In the genomic region with DNA sequence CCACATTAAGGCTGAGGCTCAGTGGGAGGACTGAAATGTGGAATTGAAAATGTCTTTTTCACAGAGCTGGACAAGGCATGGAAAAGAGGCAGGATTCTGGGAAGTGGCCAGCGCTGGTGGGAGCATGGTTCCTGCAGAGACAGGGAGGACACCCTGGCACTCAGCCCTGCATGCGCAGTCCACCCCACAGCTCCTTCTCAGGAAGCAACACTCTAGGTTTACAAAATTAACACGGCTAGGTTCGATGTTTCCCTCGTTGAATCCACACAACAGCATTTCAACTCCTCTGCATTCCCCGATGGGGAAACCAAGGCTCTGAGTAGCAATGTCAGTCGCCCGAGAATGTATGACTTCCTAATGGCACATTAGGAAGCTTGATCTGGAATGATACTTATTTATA, we compare ENCODE assay signal across 31 cellular contexts.
DNase-seq lines count a peak whose midpoint lies in the region; ATAC-seq and TF ChIP-seq lines count a peak whose summit lies in the region.
"Had no signal": no experiment of that assay in that cellular context is flagged by ENCODE, and none has a peak within 500 bp of the region (broad histone marks: within the 10 kb centered on the region; RNA-seq: fewer than 3 reads in every experiment).

No MANE protein-coding gene starts in this region.

- peaks cover 2% of the 10 kb centered on the region for H3K27me3 Mint-ChIP-seq in endodermal cell (ENCODE audit: insufficient read depth)

- H3K27ac ChIP-seq in endodermal cell (ENCODE audit: low read depth, low read length), result no peak overlapping the region
- H3K27ac ChIP-seq: Peyer's patch, tibial artery had no signal

- no peaks in the 10 kb centered on the region for H3K9me3 ChIP-seq in endodermal cell (ENCODE audit: control insufficient read depth, low read length)
- H3K9me3 ChIP-seq: Peyer's patch, tibial artery had no signal

- no peaks in the 10 kb centered on the region for H3K27me3 ChIP-seq in endodermal cell (ENCODE audit: control insufficient read depth, insufficient read depth, low read length, poor library complexity, severe bottlenecking)
- H3K27me3 ChIP-seq: Peyer's patch had no signal

- no peak for TF ChIP-seq CTCF in endodermal cell (conservative IDR thresholded peaks at IDR 0.05)

- peak; percentile 8 for DNase-seq in activated effector memory CD4-positive, alpha-beta T cell treated with anti-CD3 and anti-CD28 coated beads, Interleukin-2, amount 50 U/mL, for 16 hours
- DNase-seq in activated effector memory CD4-positive, alpha-beta T cell treated with Interleukin-2 at 50 U/mL for 16 hours, result no peak
- DNase-seq in endodermal cell, result peak; percentile 20
- DNase-seq in inferior parietal cortex (ENCODE audit: extremely low spot score), result peak; percentile 34
- peak; percentile 28 for DNase-seq in superior temporal gyrus (ENCODE audit: extremely low spot score)
- DNase-seq in stimulated activated CD4-positive, alpha-beta T cell treated with anti-CD3 and anti-CD28 coated beads, Interleukin-12 subunit alpha, Interleukin-12 subunit beta, amount 100 ng/mL, for 4 hours, result no peak
- DNase-seq: activated CD4-positive, alpha-beta memory T cell treated with anti-CD3 and anti-CD28 coated beads for 36 hours; activated CD4-positive, alpha-beta T cell treated with anti-CD3 and anti-CD28 coated beads for 1 hour; activated CD8-positive, alpha-beta memory T cell treated with anti-CD3 and anti-CD28 coated beads, Interleukin-2, amount 50 U/mL, for 48 hours; activated naive CD4-positive, alpha-beta T cell treated with anti-CD3 and anti-CD28 coated beads, Interleukin-2, amount 50 U/mL, for 16 hours; amniotic stem cell; CD4-positive, CD25-positive, alpha-beta regulatory T cell; effector CD8-positive, alpha-beta T cell; erythroblast; NCI-H1417 treated with DMSO at 0.1 percent for 48 hours; NCI-H2029 treated with DMSO at 0.1 percent for 48 hours; NCI-H526; nephron progenitor cell; SIG-M5; stimulated activated CD8-positive, alpha-beta memory T cell treated with anti-CD3 and anti-CD28 coated beads, Interleukin-4, amount 100 ng/mL, for 48 hours; stimulated activated naive CD8-positive, alpha-beta T cell treated with anti-CD3 and anti-CD28 coated beads, Interleukin-15, amount 100 ng/mL, for 72 hours had no signal

- no peak overlapping the region for H3K27ac Mint-ChIP-seq in endodermal cell
- H3K27ac Mint-ChIP-seq: activated CD4-positive, alpha-beta memory T cell treated with anti-CD3 and anti-CD28 coated beads for 36 hours; activated T-helper 1 cell treated with anti-CD3 and anti-CD28 coated beads, Interleukin-12 subunit alpha, Interleukin-12 subunit beta, Interleukin-2, Interleukin-4 antibody, amounts not matched to agents 30 ng/mL and 10 ng/mL and 1 ng/mL, durations not matched to agents 14 hours and 24 hours and 36 hours; brain; CD4-positive, CD25-positive, alpha-beta regulatory T cell; nephron progenitor cell; stimulated activated naive CD8-positive, alpha-beta T cell treated with anti-CD3 and anti-CD28 coated beads, Interleukin-15, amount 100 ng/mL, for 72 hours; T-helper 2 cell treated with Interferon-gamma antibody and Interleukin-4, amounts not matched to agents 5 μg/mL and 100 μg/mL, for 36 hours had no signal

- H3K4me1 Mint-ChIP-seq in endodermal cell, result peaks cover 2% of the 10 kb centered on the region
- H3K4me1 Mint-ChIP-seq: brain; CD4-positive, CD25-positive, alpha-beta regulatory T cell; nephron progenitor cell; stimulated activated naive CD8-positive, alpha-beta T cell treated with anti-CD3 and anti-CD28 coated beads, Interleukin-15, amount 100 ng/mL, for 72 hours had no signal

- H3K36me3 ChIP-seq in endodermal cell (ENCODE audit: control insufficient read depth, insufficient read depth, low read length), result no peaks in the 10 kb centered on the region
- H3K36me3 ChIP-seq: Peyer's patch, tibial artery had no signal

- H3K4me3 Mint-ChIP-seq in endodermal cell, result no peak overlapping the region
- H3K4me3 Mint-ChIP-seq: activated CD4-positive, alpha-beta memory T cell treated with anti-CD3 and anti-CD28 coated beads for 36 hours; activated T-helper 1 cell treated with anti-CD3 and anti-CD28 coated beads, Interleukin-12 subunit alpha, Interleukin-12 subunit beta, Interleukin-2, Interleukin-4 antibody, amounts not matched to agents 30 ng/mL and 10 ng/mL and 1 ng/mL, durations not matched to agents 14 hours and 24 hours and 36 hours; brain; CD4-positive, CD25-positive, alpha-beta regulatory T cell; nephron progenitor cell; stimulated activated naive CD8-positive, alpha-beta T cell treated with anti-CD3 and anti-CD28 coated beads, Interleukin-15, amount 100 ng/mL, for 72 hours; T-helper 2 cell treated with Interferon-gamma antibody and Interleukin-4, amounts not matched to agents 5 μg/mL and 100 μg/mL, for 36 hours had no signal

- no peak for ATAC-seq in HG02970 (IDR thresholded peaks at IDR 0.05; ENCODE audit: low FRiP score, unreplicated experiment)
- no peak for ATAC-seq in GM18867 (IDR thresholded peaks at IDR 0.05; ENCODE audit: unreplicated experiment)
- ATAC-seq: HCT116; HepG2; stimulated activated naive CD8-positive, alpha-beta T cell treated with anti-CD3 and anti-CD28 coated beads, Interleukin-15, amount 100 ng/mL, for 72 hours had no signal

- H3K9me3 Mint-ChIP-seq in endodermal cell, result no peaks in the 10 kb centered on the region
- H3K9me3 Mint-ChIP-seq: activated CD4-positive, alpha-beta memory T cell treated with anti-CD3 and anti-CD28 coated beads for 36 hours; activated T-helper 1 cell treated with anti-CD3 and anti-CD28 coated beads, Interleukin-12 subunit alpha, Interleukin-12 subunit beta, Interleukin-2, Interleukin-4 antibody, amounts not matched to agents 30 ng/mL and 10 ng/mL and 1 ng/mL, durations not matched to agents 14 hours and 24 hours and 36 hours; nephron progenitor cell; stimulated activated naive CD8-positive, alpha-beta T cell treated with anti-CD3 and anti-CD28 coated beads, Interleukin-15, amount 100 ng/mL, for 72 hours; T-helper 2 cell treated with Interferon-gamma antibody and Interleukin-4, amounts not matched to agents 5 μg/mL and 100 μg/mL, for 36 hours had no signal

- no peaks in the 10 kb centered on the region for H3K4me1 ChIP-seq in endodermal cell (ENCODE audit: control insufficient read depth, insufficient read depth, low read length)
- H3K4me1 ChIP-seq: Peyer's patch had no signal

- no peaks in the 10 kb centered on the region for H3K36me3 Mint-ChIP-seq in endodermal cell (ENCODE audit: low read depth)
- H3K36me3 Mint-ChIP-seq: activated CD4-positive, alpha-beta memory T cell treated with anti-CD3 and anti-CD28 coated beads for 36 hours; brain; CD4-positive, CD25-positive, alpha-beta regulatory T cell had no signal

- H3K9ac ChIP-seq in endodermal cell (ENCODE audit: extremely low read depth, low read length, poor library complexity, severe bottlenecking), result no peak overlapping the region

- 88 to 94% methylated on average over 5 to 8 of the region's 8 CpGs for WGBS in endodermal cell (ENCODE audit: insufficient coverage in 1 of 2, insufficient read length in 1 of 2), 2 experiments

- no peak overlapping the region for H3K4me3 ChIP-seq in endodermal cell (ENCODE audit: low read length)
- H3K4me3 ChIP-seq: Peyer's patch, smooth muscle cell, tibial artery had no signal

Comparison
In these comparisons a context has a peak if more than half of its experiments do, and no peak if none do; other contexts are left out.
1. DNase-seq: peak in activated effector memory CD4-positive, alpha-beta T cell treated with anti-CD3 and anti-CD28 coated beads, Interleukin-2, amount 50 U/mL, for 16 hours (single experiment), endodermal cell (single experiment), inferior parietal cortex (single experiment) and superior temporal gyrus (single experiment); none in activated effector memory CD4-positive, alpha-beta T cell treated with Interleukin-2 at 50 U/mL for 16 hours (single experiment) and stimulated activated CD4-positive, alpha-beta T cell treated with anti-CD3 and anti-CD28 coated beads, Interleukin-12 subunit alpha, Interleukin-12 subunit beta, amount 100 ng/mL, for 4 hours (single experiment).